Comparison of ENCODE assay signal across 11 cellular contexts in the genomic region with DNA sequence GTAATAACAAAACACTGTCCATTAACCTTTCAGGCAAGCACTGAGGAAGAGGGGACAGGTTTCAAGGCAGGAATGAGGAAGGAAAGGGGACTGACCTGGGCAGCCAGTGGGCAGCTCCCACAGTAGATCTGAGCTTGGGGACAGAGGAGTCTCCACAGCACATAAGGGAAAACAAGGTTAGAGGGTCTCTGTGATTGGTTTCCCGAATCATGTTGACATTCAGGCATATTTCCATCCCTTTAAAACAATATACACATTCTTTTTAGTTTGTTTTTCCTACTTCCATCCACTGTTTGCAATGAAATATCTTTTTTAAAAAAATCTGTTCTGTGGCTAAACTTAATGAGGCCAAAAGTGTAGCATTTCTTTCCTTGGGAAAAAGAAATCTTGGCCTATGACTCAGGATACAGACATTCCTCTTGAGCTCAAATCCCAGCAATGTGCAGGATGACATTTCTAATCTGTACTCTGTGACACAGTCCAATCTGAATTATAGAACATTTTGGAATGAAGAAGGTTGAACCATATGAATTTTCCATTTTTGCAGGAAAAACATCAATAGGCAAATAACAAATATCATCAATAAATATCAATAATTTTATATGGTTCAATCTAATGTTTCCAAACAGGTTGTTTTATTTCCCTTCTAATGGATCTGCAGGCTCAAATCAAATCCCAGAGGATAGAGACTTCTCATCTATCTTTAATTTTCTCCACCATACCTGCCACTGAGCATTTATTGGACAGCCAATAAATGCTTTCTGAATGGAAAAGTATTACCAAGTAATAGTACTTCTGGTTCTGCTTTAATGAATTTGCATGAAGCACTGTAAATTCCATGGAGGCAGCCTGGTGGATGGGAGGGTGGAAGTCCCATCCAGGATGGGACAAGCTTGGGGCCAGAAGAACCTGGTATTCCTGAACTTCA. TPM values are rescaled to one million over a fixed set of nuclear protein-coding genes. Genes with fewer than 3 reads are reported as not detected.
A peak's percentile ranks its signal among the peaks of the same experiment; 100 is the strongest.
DNase-seq lines count a peak whose midpoint lies in the region; ATAC-seq and TF ChIP-seq lines count a peak whose summit lies in the region.
"Had no signal": no experiment of that assay in that cellular context is flagged by ENCODE, and none has a peak within 500 bp of the region (broad histone marks: within the 10 kb centered on the region; RNA-seq: fewer than 3 reads in every experiment).

No MANE protein-coding gene starts in this region.

- ATAC-seq in heart left ventricle (peak in 1 of 4 donors; percentile 29), Right ventricle myocardium inferior (no peak)
- no peak for ATAC-seq in activated CD8-positive, alpha-beta T cell treated with anti-CD3 and anti-CD28 coated beads for 36 hours

- DNase-seq in heart left ventricle (no peak), Right ventricle myocardium inferior (ENCODE audit: missing footprints) (no peak), vagina (ENCODE audit: extremely low spot score in 2 of 2) (no peak), NCI-H82 (lab: John Stamatoyannopoulos, UW) (no peak)
- DNase-seq in stimulated activated CD8-positive, alpha-beta memory T cell treated with anti-CD3 and anti-CD28 coated beads, Interleukin-4, amount 100 ng/mL, for 48 hours, result no peak
- no peak for DNase-seq in activated CD8-positive, alpha-beta T cell treated with anti-CD3 and anti-CD28 coated beads for 36 hours
- DNase-seq: activated CD4-positive, alpha-beta memory T cell treated with anti-CD3 and anti-CD28 coated beads, Interleukin-2, amount 10 ng/mL, durations not matched to agents 7 days and 5 days; left colon; NCI-H1436 treated with DMSO at 0.1 percent for 48 hours had no signal

- WGBS in heart left ventricle, 4 donors, result 75 to 85% (median 80%) methylated on average over 1 of the region's 1 CpG
- 100% methylated on average over 1 of the region's 1 CpG; no CpG with 5 or more reads in 1 of the 2 experiments for WGBS in mesodermal cell (ENCODE audit: insufficient coverage in 2 of 2), 2 experiments

- POLR2A ChIA-PET in activated CD8-positive, alpha-beta T cell treated with anti-CD3 and anti-CD28 coated beads for 36 hours (lab: Charles Lee), result no interaction called here

- peaks cover 22% of the 10 kb centered on the region for H3K27me3 Mint-ChIP-seq in dendritic cell treated with granulocyte-macrophage colony-stimulating factor and Interleukin-4, amounts not matched to agents 40 ng/mL and 50 ng/mL, for 4 days
- H3K27me3 Mint-ChIP-seq in activated CD8-positive, alpha-beta T cell treated with anti-CD3 and anti-CD28 coated beads for 36 hours, result peaks cover 4% of the 10 kb centered on the region

- intact Hi-C loops in heart left ventricle (cut with DNase I), result loop anchor here in 6 of 10 donors (5.0 to 10.0 kb wide), 5 partner anchors 46 to 58 kb away; partner anchors contain the start of gene ITGB5 (in 1 of the 6)
- intact Hi-C loops in Right ventricle myocardium inferior (cut with DNase I), result loop anchor here (5.0 kb wide), 1 partner anchor 46 kb away; no protein-coding TSS in a partner anchor
- intact Hi-C loops in dendritic cell treated with granulocyte-macrophage colony-stimulating factor and Interleukin-4, amounts not matched to agents 40 ng/mL and 50 ng/mL, for 4 days (cut with micrococcal nuclease), result no loop called here
- intact Hi-C loops in vagina (cut with DNase I), result no loop called here
- intact Hi-C loops in activated CD8-positive, alpha-beta T cell treated with anti-CD3 and anti-CD28 coated beads for 36 hours (cut with micrococcal nuclease), result no loop called here

- H3K9me3 ChIP-seq in heart left ventricle (no peaks in the 10 kb centered on the region), mesodermal cell (ENCODE audit: control insufficient read depth, low read length) (no peaks in the 10 kb centered on the region), vagina (no peaks in the 10 kb centered on the region)

- H3K4me3 Mint-ChIP-seq in dendritic cell treated with granulocyte-macrophage colony-stimulating factor and Interleukin-4, amounts not matched to agents 40 ng/mL and 50 ng/mL, for 4 days, result no peak overlapping the region
- H3K4me3 Mint-ChIP-seq in activated CD8-positive, alpha-beta T cell treated with anti-CD3 and anti-CD28 coated beads for 36 hours, result no peak overlapping the region
- H3K4me3 Mint-ChIP-seq: activated CD4-positive, alpha-beta memory T cell treated with anti-CD3 and anti-CD28 coated beads, Interleukin-2, amount 10 ng/mL, durations not matched to agents 7 days and 5 days had no signal

- H3K4me3 ChIP-seq in heart left ventricle, result no peak overlapping the region
- no peak overlapping the region for H3K4me3 ChIP-seq in mesodermal cell (ENCODE audit: extremely low read depth, insufficient read depth, low read length, poor library complexity, severe bottlenecking)
- H3K4me3 ChIP-seq in vagina, result no peak overlapping the region

- H3K27ac ChIP-seq in heart left ventricle, result peak overlapping the region in 10 of 12 donors; percentile 34 to 85 (median 76)
- H3K27ac ChIP-seq in mesodermal cell (ENCODE audit: low read depth, low read length, severe bottlenecking), result peak overlapping the region; percentile 54
- H3K27ac ChIP-seq in vagina, result peak overlapping the region; percentile 80

- TF ChIP-seq CTCF in heart left ventricle (IDR thresholded peaks at IDR 0.05), result no peak
- TF ChIP-seq CTCF in vagina (IDR thresholded peaks at IDR 0.05), result no peak
- TF ChIP-seq CTCF in activated CD8-positive, alpha-beta T cell treated with anti-CD3 and anti-CD28 coated beads for 36 hours (IDR thresholded peaks at IDR 0.05), result no peak

- H3K36me3 ChIP-seq in heart left ventricle (peaks cover 0 to 24% (median 0%) of the 10 kb centered on the region in 9 donors), mesodermal cell (ENCODE audit: control insufficient read depth, insufficient read depth, low read length) (peaks cover 25% of the 10 kb centered on the region), vagina (no peaks in the 10 kb centered on the region)

- H3K4me1 ChIP-seq in heart left ventricle (peaks cover 10 to 94% (median 80%) of the 10 kb centered on the region in 12 donors), mesodermal cell (ENCODE audit: control insufficient read depth, insufficient read depth, low read length, poor library complexity, severe bottlenecking) (peaks cover 59% of the 10 kb centered on the region), vagina (peaks cover 85% of the 10 kb centered on the region)

- H3K27me3 ChIP-seq in heart left ventricle, result no peaks in the 10 kb centered on the region
- H3K27me3 ChIP-seq in vagina, result no peaks in the 10 kb centered on the region

- TF ChIP-seq POLR2A in heart left ventricle (IDR thresholded peaks at IDR 0.05) (no peak), vagina (IDR thresholded peaks at IDR 0.05) (no peak)

- no peaks in the 10 kb centered on the region for H3K9me3 Mint-ChIP-seq in dendritic cell treated with granulocyte-macrophage colony-stimulating factor and Interleukin-4, amounts not matched to agents 40 ng/mL and 50 ng/mL, for 4 days
- no peaks in the 10 kb centered on the region for H3K9me3 Mint-ChIP-seq in activated CD8-positive, alpha-beta T cell treated with anti-CD3 and anti-CD28 coated beads for 36 hours
- H3K9me3 Mint-ChIP-seq: activated CD4-positive, alpha-beta memory T cell treated with anti-CD3 and anti-CD28 coated beads, Interleukin-2, amount 10 ng/mL, durations not matched to agents 7 days and 5 days had no signal

- peaks cover 14% of the 10 kb centered on the region for H3K36me3 Mint-ChIP-seq in dendritic cell treated with granulocyte-macrophage colony-stimulating factor and Interleukin-4, amounts not matched to agents 40 ng/mL and 50 ng/mL, for 4 days (ENCODE audit: low read depth)
- no peaks in the 10 kb centered on the region for H3K36me3 Mint-ChIP-seq in activated CD8-positive, alpha-beta T cell treated with anti-CD3 and anti-CD28 coated beads for 36 hours (ENCODE audit: low read depth)

- CTCF ChIA-PET in activated CD8-positive, alpha-beta T cell treated with anti-CD3 and anti-CD28 coated beads for 36 hours (lab: Charles Lee), result no interaction called here

- peaks cover 84% of the 10 kb centered on the region for H3K4me1 Mint-ChIP-seq in dendritic cell treated with granulocyte-macrophage colony-stimulating factor and Interleukin-4, amounts not matched to agents 40 ng/mL and 50 ng/mL, for 4 days (ENCODE audit: low read depth)
- peaks cover 11% of the 10 kb centered on the region for H3K4me1 Mint-ChIP-seq in activated CD8-positive, alpha-beta T cell treated with anti-CD3 and anti-CD28 coated beads for 36 hours (ENCODE audit: low read depth)

- peak overlapping the region; percentile 87 for H3K27ac Mint-ChIP-seq in dendritic cell treated with granulocyte-macrophage colony-stimulating factor and Interleukin-4, amounts not matched to agents 40 ng/mL and 50 ng/mL, for 4 days
- no peak overlapping the region for H3K27ac Mint-ChIP-seq in activated CD8-positive, alpha-beta T cell treated with anti-CD3 and anti-CD28 coated beads for 36 hours
- H3K27ac Mint-ChIP-seq: activated CD4-positive, alpha-beta memory T cell treated with anti-CD3 and anti-CD28 coated beads, Interleukin-2, amount 10 ng/mL, durations not matched to agents 7 days and 5 days had no signal

RNA-seq across cellular contexts. Expression of gene ITGB5, which starts 54.1 kb away (rescaled TPM):
- total RNA-seq in heart left ventricle (100 to 1,000 TPM in 8 of 9 donors, 10 to 100 TPM in 1; 96.3 to 223 (median 118) TPM), Right ventricle myocardium inferior (109 TPM), vagina (156 TPM)
- polyA plus RNA-seq in heart left ventricle, result 100 to 1,000 TPM in 1 of 2 donors, 10 to 100 TPM in 1; 23.1 to 159 TPM
- 90.1 TPM for polyA plus RNA-seq in mesodermal cell (2013, experiment 1 of 2)
- 80.3 TPM for polyA plus RNA-seq in mesodermal cell (2013, experiment 2 of 2)
- 1 to 10 TPM in 1 of 2 experiments, under 1 TPM in 1; 0.41 to 1.1 TPM for total RNA-seq in activated CD8-positive, alpha-beta T cell treated with anti-CD3 and anti-CD28 coated beads for 36 hours

Comparison
In these comparisons a context has a peak if more than half of its experiments do, and no peak if none do; other contexts are left out.
1. RNA of gene ITGB5, which starts 54.1 kb away (total RNA-seq): 156 TPM in vagina (single experiment), 96.3 to 223 TPM in heart left ventricle and 109 TPM in Right ventricle myocardium inferior (single experiment); 0.41 to 1.1 TPM in activated CD8-positive, alpha-beta T cell treated with anti-CD3 and anti-CD28 coated beads for 36 hours; every median in the first group is over 10 times any median in the second.
2. intact Hi-C loops: an anchor here in heart left ventricle (5.0 to 10.0 kb wide) and Right ventricle myocardium inferior (5.0 kb wide); none called in dendritic cell treated with granulocyte-macrophage colony-stimulating factor and Interleukin-4, amounts not matched to agents 40 ng/mL and 50 ng/mL, for 4 days, vagina and activated CD8-positive, alpha-beta T cell treated with anti-CD3 and anti-CD28 coated beads for 36 hours.
3. Peak in every context shown above with its lines, with median percentiles within 50 percentile points of each other: H3K27ac ChIP-seq.